In genomic region chr2:162149940-162150339, GRCh38 we compare ENCODE assay signal across 19 cellular contexts. TPM values are rescaled to one million over a fixed set of nuclear protein-coding genes. Genes with fewer than 3 reads are reported as not detected.
DNase-seq lines count a peak whose midpoint lies in the region; ATAC-seq and TF ChIP-seq lines count a peak whose summit lies in the region.
"Had no signal": no experiment of that assay in that cellular context is flagged by ENCODE, and none has a peak within 500 bp of the region (broad histone marks: within the 10 kb centered on the region; RNA-seq: fewer than 3 reads in every experiment).

No MANE protein-coding gene starts in this region.

- H2AFZ ChIP-seq in H9 (ENCODE audit: low read length): no peak overlapping the region

- H3K79me1 ChIP-seq in H9 (ENCODE audit: insufficient read depth, low read depth, low read length, poor library complexity, severe bottlenecking): no peaks in the 10 kb centered on the region

- ATAC-seq in WTC11 (peak; percentile 56), HG03469 (IDR thresholded peaks at IDR 0.05; ENCODE audit: unreplicated experiment) (no peak), HG02885 (IDR thresholded peaks at IDR 0.05; ENCODE audit: poor library complexity, unreplicated experiment) (no peak)
- ATAC-seq in activated T-cell treated with anti-CD3 and anti-CD28 coated beads, Interleukin-2, amount 50 U/mL, for 72 hours (replicated peaks in 1 of 2): no peak
- ATAC-seq: CD8-positive, alpha-beta T cell had no signal

- H4K91ac ChIP-seq in H9 (ENCODE audit: insufficient read length, low read depth, low read length): no peak overlapping the region

- no peaks in the 10 kb centered on the region for H3K79me2 ChIP-seq in H9 (ENCODE audit: insufficient read depth, low read length)

- H3K9me3 ChIP-seq in H9 (ENCODE audit: control insufficient read depth, low read depth, low read length): no peaks in the 10 kb centered on the region
- no peaks in the 10 kb centered on the region for H3K9me3 ChIP-seq in endocrine pancreas (ENCODE audit: control insufficient read depth, low read length)
- H3K9me3 ChIP-seq: BLaER1, Caco-2, HAP-1 had no signal

- no peaks in the 10 kb centered on the region for H3K9me3 Mint-ChIP-seq in H9
- H3K9me3 Mint-ChIP-seq in WTC11: no peaks in the 10 kb centered on the region
- H3K9me3 Mint-ChIP-seq in activated T-cell treated with anti-CD3 and anti-CD28 coated beads, Interleukin-2, amount 50 U/mL, for 72 hours: no peaks in the 10 kb centered on the region
- H3K9me3 Mint-ChIP-seq: CD8-positive, alpha-beta T cell; HFFc6 had no signal

- H3K4me2 ChIP-seq in H9 (ENCODE audit: insufficient read depth, insufficient read length, low read length): no peak overlapping the region
- H3K4me2 ChIP-seq: BLaER1 had no signal

- H4K8ac ChIP-seq in H9 (replicated peaks; ENCODE audit: insufficient read length, low read depth, low read length): no peak overlapping the region

- H3K4me3 Mint-ChIP-seq in H9: no peak overlapping the region
- no peak overlapping the region for H3K4me3 Mint-ChIP-seq in WTC11
- no peak overlapping the region for H3K4me3 Mint-ChIP-seq in activated T-cell treated with anti-CD3 and anti-CD28 coated beads, Interleukin-2, amount 50 U/mL, for 72 hours
- H3K4me3 Mint-ChIP-seq: B cell; CD4-positive, CD25-positive, alpha-beta regulatory T cell; CD8-positive, alpha-beta T cell; HFFc6 had no signal

- H2BK120ac ChIP-seq in H9 (ENCODE audit: low read depth, low read length, poor library complexity, severe bottlenecking): no peak overlapping the region

- H2BK5ac ChIP-seq in H9 (ENCODE audit: insufficient read length, low read length): no peak overlapping the region

- DNase-seq in H9: peak; percentile 39
- DNase-seq in WTC11 (ENCODE audit: low spot score): no peak
- DNase-seq in 8988T: no peak
- no peak for DNase-seq in activated T-cell treated with anti-CD3 and anti-CD28 coated beads, Interleukin-2, amount 50 U/mL, for 72 hours
- DNase-seq: Caco-2; CD4-positive, CD25-positive, alpha-beta regulatory T cell; CD8-positive, alpha-beta T cell; DMS153; DND-41; GF-D8; HFFc6 had no signal

- H3K9ac ChIP-seq in H9 (ENCODE audit: extremely low read depth, insufficient read length, low read length) (no peak overlapping the region), endocrine pancreas (ENCODE audit: control insufficient read depth, insufficient read depth, low read length) (no peak overlapping the region)
- H3K9ac ChIP-seq: BLaER1 had no signal

- H3K4me1 Mint-ChIP-seq in H9: peaks cover 5 to 10% of the 10 kb centered on the region in 2 experiments; a peak in 2 of 4 replicates
- H3K4me1 Mint-ChIP-seq in WTC11: peaks cover 10% of the 10 kb centered on the region
- no peaks in the 10 kb centered on the region for H3K4me1 Mint-ChIP-seq in activated T-cell treated with anti-CD3 and anti-CD28 coated beads, Interleukin-2, amount 50 U/mL, for 72 hours (ENCODE audit: low read depth)

- no peak overlapping the region for H3K4ac ChIP-seq in H9 (ENCODE audit: low read depth, low read length)

- no peak overlapping the region for H3T11ph ChIP-seq in H9 (ENCODE audit: low read length)

- H3K36me3 ChIP-seq in endocrine pancreas (ENCODE audit: control insufficient read depth, insufficient read depth, low read length): no peaks in the 10 kb centered on the region
- H3K36me3 ChIP-seq: BLaER1, HAP-1 had no signal

- H3K27ac Mint-ChIP-seq in H9 (no peak overlapping the region), WTC11 (no peak overlapping the region)
- no peak overlapping the region for H3K27ac Mint-ChIP-seq in activated T-cell treated with anti-CD3 and anti-CD28 coated beads, Interleukin-2, amount 50 U/mL, for 72 hours
- H3K27ac Mint-ChIP-seq: B cell; CD4-positive, CD25-positive, alpha-beta regulatory T cell; CD8-positive, alpha-beta T cell; HFFc6 had no signal

- no peak overlapping the region for H3K14ac ChIP-seq in H9 (ENCODE audit: insufficient read depth, low read length)

- H2AK5ac ChIP-seq in H9 (ENCODE audit: insufficient read length, low read length): no peak overlapping the region

- H3K36me3 Mint-ChIP-seq in H9 (ENCODE audit: insufficient read depth in 1 of 3, low read depth in 3 of 3): no peaks in the 10 kb centered on the region
- no peaks in the 10 kb centered on the region for H3K36me3 Mint-ChIP-seq in WTC11
- H3K36me3 Mint-ChIP-seq in activated T-cell treated with anti-CD3 and anti-CD28 coated beads, Interleukin-2, amount 50 U/mL, for 72 hours (ENCODE audit: insufficient read depth in 2 of 2): no peaks in the 10 kb centered on the region
- H3K36me3 Mint-ChIP-seq: CD4-positive, CD25-positive, alpha-beta regulatory T cell; CD8-positive, alpha-beta T cell had no signal

- H3K4me3 ChIP-seq in endocrine pancreas (ENCODE audit: control insufficient read depth, insufficient read depth, low read length): peak overlapping the region; percentile 63
- H3K4me3 ChIP-seq: BLaER1, HAP-1 had no signal

- H3K27me3 Mint-ChIP-seq in H9 (ENCODE audit: low read depth): peaks cover 13% of the 10 kb centered on the region
- H3K27me3 Mint-ChIP-seq in WTC11 (ENCODE audit: low read depth): no peaks in the 10 kb centered on the region
- peaks cover 50% of the 10 kb centered on the region for H3K27me3 Mint-ChIP-seq in activated T-cell treated with anti-CD3 and anti-CD28 coated beads, Interleukin-2, amount 50 U/mL, for 72 hours (ENCODE audit: low read depth)

- POLR2A ChIA-PET in WTC11 (lab: Charles Lee): no interaction called here

- CTCF ChIA-PET in WTC11 (lab: Charles Lee): interaction anchor here (3.7 kb wide), 1 partner anchor 148 kb away, joined by 12 read pairs; no protein-coding TSS in a partner anchor

- H3K27me3 ChIP-seq in H9 (ENCODE audit: insufficient read depth, low read length): no peaks in the 10 kb centered on the region
- no peaks in the 10 kb centered on the region for H3K27me3 ChIP-seq in endocrine pancreas (ENCODE audit: control insufficient read depth, insufficient read depth, low read length)
- H3K27me3 ChIP-seq: BLaER1 had no signal

- no peak overlapping the region for H3K23ac ChIP-seq in H9 (ENCODE audit: insufficient read length, low read depth, low read length)

- H2BK15ac ChIP-seq in H9 (ENCODE audit: low read depth, low read length): no peak overlapping the region

- H3K56ac ChIP-seq in H9 (ENCODE audit: insufficient read length, low read depth, low read length): no peak overlapping the region

- no peaks in the 10 kb centered on the region for H3K23me2 ChIP-seq in H9 (ENCODE audit: insufficient read length, low read depth, low read length, poor library complexity, severe bottlenecking)

- no peak overlapping the region for H2BK20ac ChIP-seq in H9 (ENCODE audit: low read depth, low read length, poor library complexity, severe bottlenecking)

- H3K4me1 ChIP-seq in H9 (ENCODE audit: insufficient read depth, low read length) (peaks cover 3% of the 10 kb centered on the region; the same call in 1 of the 2 replicates), endocrine pancreas (ENCODE audit: control insufficient read depth, insufficient read depth, low read length) (peaks cover 9% of the 10 kb centered on the region)
- H3K4me1 ChIP-seq: BLaER1, Caco-2, HAP-1 had no signal

- no peak overlapping the region for H2BK12ac ChIP-seq in H9 (ENCODE audit: insufficient read length, low read depth, low read length)

- TF ChIP-seq CTCF in H9 (conservative IDR thresholded peaks at IDR 0.05) (no peak), WTC11 (IDR thresholded peaks at IDR 0.05) (no peak)

- no peak overlapping the region for H4K5ac ChIP-seq in H9 (ENCODE audit: insufficient read length, low read depth, low read length)

- no CpG with 5 or more reads among the region's 8 CpGs for WGBS in H9 (ENCODE audit: extremely low coverage, insufficient read length, low lambda C conversion rate)

- H3K18ac ChIP-seq in H9 (ENCODE audit: insufficient read length, low read depth, low read length): no peak overlapping the region

- no peak overlapping the region for H3K27ac ChIP-seq in H9 (ENCODE audit: insufficient read length, low read depth, low read length)
- H3K27ac ChIP-seq: BLaER1, C4-2B had no signal

- no peaks in the 10 kb centered on the region for H4K20me1 ChIP-seq in H9 (ENCODE audit: control insufficient read depth, insufficient read depth, insufficient read length)
- H4K20me1 ChIP-seq: BLaER1 had no signal

TF ChIP-seq in WTC11, 78 proteins besides CTCF, POLR2A, EP300 and RAD21:
- TF ChIP-seq SMAD3 (CRISPR knock-in tag; IDR thresholded peaks at IDR 0.05; ENCODE audit: borderline replicate concordance): no peak

RNA-seq across cellular contexts. Expression of gene GCG, which starts 2.1 kb away (rescaled TPM):
- total RNA-seq in H9 (2021) (not detected in 2 replicates), WTC11 (2021) (0.14 TPM in 1 of 3 replicates, not detected in the others)
- not detected for total RNA-seq in activated T-cell treated with anti-CD3 and anti-CD28 coated beads, Interleukin-2, amount 50 U/mL, for 72 hours
- total RNA-seq: B cell; Caco-2; CD4-positive, CD25-positive, alpha-beta regulatory T cell; CD8-positive, alpha-beta T cell; H4; HFFc6 had no signal
